In the genomic region with DNA sequence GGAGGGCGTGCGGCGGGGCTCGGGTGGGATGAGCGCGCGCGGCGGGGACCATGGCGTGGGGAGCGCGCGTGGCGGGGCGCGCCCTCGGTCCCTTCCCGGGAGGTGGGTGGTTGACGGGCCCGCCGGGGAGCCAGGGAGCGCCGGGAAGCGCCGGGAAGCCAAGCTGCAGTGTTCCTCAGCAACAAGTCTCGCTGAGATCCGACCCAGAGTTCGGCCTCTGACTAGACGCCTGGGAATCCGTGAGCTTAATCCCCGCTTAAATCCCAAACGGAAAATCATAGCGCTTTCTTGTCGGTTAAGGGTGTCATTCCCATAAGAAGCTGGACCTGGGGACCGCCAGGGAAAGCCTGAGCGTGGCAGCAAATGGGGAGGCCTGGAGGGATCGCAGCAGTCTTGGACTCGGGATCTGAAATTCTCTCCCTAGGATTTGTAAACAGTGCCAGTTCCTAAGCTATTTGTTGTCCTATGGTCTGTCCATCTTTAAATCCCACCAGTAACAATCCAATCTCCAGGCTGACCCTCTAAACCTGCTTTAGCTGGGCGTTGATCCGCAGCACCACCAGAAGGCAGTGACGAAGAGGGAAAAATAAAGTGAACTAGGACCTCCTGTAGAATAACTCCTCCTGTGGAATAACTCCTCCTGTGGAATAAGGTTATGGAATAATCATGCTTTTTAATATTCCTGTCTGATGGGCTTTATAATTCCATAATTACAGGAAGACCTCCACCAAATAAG, we compare ENCODE assay signal across 8 cellular contexts. TPM values are rescaled to one million over a fixed set of nuclear protein-coding genes. Genes with fewer than 3 reads are reported as not detected.
DNase-seq lines count a peak whose midpoint lies in the region; ATAC-seq and TF ChIP-seq lines count a peak whose summit lies in the region.

No MANE protein-coding gene starts in this region.

- H3K36me3 ChIP-seq in adipocyte (ENCODE audit: control insufficient read depth, insufficient read depth, low read length, severe bottlenecking) (no peaks in the 10 kb centered on the region), rectal smooth muscle tissue (ENCODE audit: control insufficient read depth, insufficient read depth, low read length) (no peaks in the 10 kb centered on the region)

- peak overlapping the region; percentile 88 for H3K9ac ChIP-seq in adipocyte (ENCODE audit: low read length)
- peak overlapping the region; percentile 50 for H3K9ac ChIP-seq in rectal smooth muscle tissue (ENCODE audit: low read length)

- intact Hi-C loops in right cardiac atrium (cut with DNase I), result loop anchor here in 1 of 4 donors (5.0 kb wide), 1 partner anchor 253 kb away; no protein-coding TSS in a partner anchor

- TF ChIP-seq CTCF in GM12875 (IDR thresholded peaks at IDR 0.05; ENCODE audit: borderline replicate concordance, insufficient read depth, low read depth, low read length), result no peak

- in situ Hi-C loops in ACHN (cut with HindIII; ENCODE audit: low pct_ligation_motif_present, low pct_unique_long_range_greater_than_20kb, low sequenced_read_pairs), result no loop called here

- ATAC-seq in right cardiac atrium (peak in 1 of 2 donors; percentile 8), HG02798 (IDR thresholded peaks at IDR 0.05; ENCODE audit: poor library complexity, unreplicated experiment) (no peak)

- peak overlapping the region; percentile 93 for H3K27ac ChIP-seq in right cardiac atrium (ENCODE audit: low read length)
- H3K27ac ChIP-seq in rectal smooth muscle tissue (ENCODE audit: low read depth, low read length), result peak overlapping the region; percentile 87

- H3K4me1 ChIP-seq in adipocyte (ENCODE audit: control insufficient read depth, insufficient read depth, low read length), result peaks cover 16% of the 10 kb centered on the region
- peaks cover 2% of the 10 kb centered on the region for H3K4me1 ChIP-seq in right cardiac atrium (ENCODE audit: control insufficient read depth, insufficient read depth, low read length)
- no peaks in the 10 kb centered on the region for H3K4me1 ChIP-seq in rectal smooth muscle tissue (ENCODE audit: control insufficient read depth, insufficient read depth, low read length)

- H3K9me3 ChIP-seq in adipocyte (ENCODE audit: control insufficient read depth, low read length), result no peaks in the 10 kb centered on the region
- no peaks in the 10 kb centered on the region for H3K9me3 ChIP-seq in right cardiac atrium (ENCODE audit: control insufficient read depth, low read length)

- DNase-seq in ACHN, result peak; percentile 50
- peak; percentile 22 for DNase-seq in NCI-H1092 (lab: John Stamatoyannopoulos, UW)
- peak; percentile 81 for DNase-seq in adipocyte (ENCODE audit: low read depth)
- DNase-seq in right cardiac atrium, result no peak
- DNase-seq in cortex of kidney (lab: John Stamatoyannopoulos, UW), result no peak

- H3K27me3 ChIP-seq in adipocyte (replicated peaks; ENCODE audit: control insufficient read depth, insufficient read depth, low read length) (no peaks in the 10 kb centered on the region), right cardiac atrium (ENCODE audit: control insufficient read depth, insufficient read depth) (no peaks in the 10 kb centered on the region), rectal smooth muscle tissue (ENCODE audit: control insufficient read depth, insufficient read depth, low read length) (peaks cover 2% of the 10 kb centered on the region)

- under 1% methylated on average over 41 of the region's 41 CpGs for WGBS in right cardiac atrium

- peak overlapping the region; percentile 75 for H3K4me3 ChIP-seq in GM12875 (ENCODE audit: low read depth, low read length)
- peak overlapping the region; percentile 88 for H3K4me3 ChIP-seq in adipocyte (ENCODE audit: low read length)
- H3K4me3 ChIP-seq in right cardiac atrium (ENCODE audit: low read length), result peak overlapping the region; percentile 82
- peak overlapping the region; percentile 69 for H3K4me3 ChIP-seq in rectal smooth muscle tissue (ENCODE audit: low read length)

RNA-seq across cellular contexts. Expression of gene NEDD4, which starts 0.6 kb away (rescaled TPM):
- 10 to 100 TPM in 1 of 4 donors, 1 to 10 TPM in 3; 8.4 to 11.6 (median 9.4) TPM for total RNA-seq in right cardiac atrium
- polyA plus RNA-seq in right cardiac atrium, result 2.6 TPM

Comparison
In these comparisons a context has a peak if more than half of its experiments do, and no peak if none do; other contexts are left out.
1. DNase-seq: peak in ACHN (single experiment), NCI-H1092 (single experiment) and adipocyte (single experiment); none in right cardiac atrium (0 of 3) and cortex of kidney (single experiment).
2. Peak in every context shown above with its lines, with median percentiles within 50 percentile points of each other: H3K4me3 ChIP-seq.